ENCODE assay signal across 8 cellular contexts in the genomic region with DNA sequence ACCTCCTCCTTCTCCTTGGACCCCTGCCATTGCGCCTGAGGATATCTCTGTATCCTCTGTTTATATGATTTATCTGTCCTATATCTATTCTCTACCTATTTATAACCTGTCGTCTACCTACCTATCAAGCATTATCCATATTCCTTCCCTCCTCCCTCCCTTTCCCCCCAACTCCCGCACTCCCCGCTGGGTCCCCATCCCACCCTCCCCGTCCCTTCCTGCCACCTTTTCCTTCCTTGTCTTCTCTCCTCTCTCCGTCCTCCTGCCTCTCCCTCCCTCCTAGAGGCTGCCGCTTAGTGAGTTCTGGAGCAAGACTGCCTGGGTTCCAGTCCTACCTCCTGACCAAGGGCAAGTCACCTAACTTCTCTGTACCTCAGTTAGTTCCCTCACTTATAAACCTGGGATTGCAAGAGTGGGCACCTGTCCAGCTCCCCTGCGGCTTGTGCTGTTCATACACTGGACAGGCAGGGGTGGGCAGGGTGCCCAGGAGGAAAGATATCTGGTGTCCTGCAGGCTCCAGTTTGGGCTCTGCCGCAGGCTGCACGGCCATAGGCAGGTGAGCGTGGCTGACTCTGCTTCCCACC. TPM values are rescaled to one million over a fixed set of nuclear protein-coding genes. Genes with fewer than 3 reads are reported as not detected.
DNase-seq lines count a peak whose midpoint lies in the region; ATAC-seq and TF ChIP-seq lines count a peak whose summit lies in the region.

No MANE protein-coding gene starts in this region.

- intact Hi-C loops in esophagus muscularis mucosa (cut with DNase I): no loop called here

- no peak for TF ChIP-seq EP300 in esophagus muscularis mucosa (IDR thresholded peaks at IDR 0.05)

- H3K27me3 ChIP-seq in OCI-LY3 (ENCODE audit: low read depth, low read length): peaks cover 16% of the 10 kb centered on the region; the same call in 1 of the 2 replicates
- peaks cover 0 to 62% (median 32%) of the 10 kb centered on the region in 4 donors for H3K27me3 ChIP-seq in esophagus muscularis mucosa
- no peaks in the 10 kb centered on the region for H3K27me3 ChIP-seq in neuronal stem cell (ENCODE audit: control insufficient read depth in 3 of 3, insufficient read depth in 3 of 3, low read depth in 1 of 3, low read length in 3 of 3)
- H3K27me3 ChIP-seq in Karpas-422 (ENCODE audit: low read length): no peaks in the 10 kb centered on the region
- no peaks in the 10 kb centered on the region for H3K27me3 ChIP-seq in GM23248 (replicated peaks; ENCODE audit: insufficient read depth)

- TF ChIP-seq POLR2A in esophagus muscularis mucosa (IDR thresholded peaks at IDR 0.05; ENCODE audit: low read depth): no peak

- DNase-seq in esophagus muscularis mucosa (ENCODE audit: extremely low spot score): no peak
- DNase-seq in neuronal stem cell (ENCODE audit: low spot score): no peak
- no peak for DNase-seq in Karpas-422
- no peak for DNase-seq in GM23248
- DNase-seq in Ammon's horn (ENCODE audit: low spot score): no peak

- 21% methylated on average over 11 of the region's 11 CpGs for WGBS in esophagus muscularis mucosa
- whole genome bisulfite sequencing in neuronal stem cell (ENCODE audit: extremely low coverage in 2 of 2, insufficient read length in 2 of 2, insufficient replicate concordance in 1 of 2), 2 donors: no CpG with 5 or more reads among the region's 11 CpGs
- WGBS in GM23248 (ENCODE audit: low coverage in 1 of 2, low lambda C conversion rate in 2 of 2, missing lambda C conversion rate in 2 of 2), 2 experiments: 34 to 46% methylated on average over 6 to 11 of the region's 11 CpGs

- H3K4me2 ChIP-seq in OCI-LY3 (ENCODE audit: low read length) (peak overlapping the region; percentile 51), neuronal stem cell (ENCODE audit: insufficient read depth, low read length, poor library complexity, severe bottlenecking) (no peak overlapping the region), Karpas-422 (ENCODE audit: low read depth, low read length, poor library complexity, severe bottlenecking) (no peak overlapping the region), GM23248 (ENCODE audit: unreplicated experiment) (no peak overlapping the region)

- no peak overlapping the region for H2BK5ac ChIP-seq in neuronal stem cell (ENCODE audit: low read length)

- no peak overlapping the region for H2BK12ac ChIP-seq in neuronal stem cell (ENCODE audit: low read length)

- no peaks in the 10 kb centered on the region for H3F3A ChIP-seq in GM23248 (ENCODE audit: insufficient read depth)

- in situ Hi-C loops in GM23248 (cut with MboI): no loop called here

- H4K8ac ChIP-seq in neuronal stem cell (ENCODE audit: low read depth, low read length): no peak overlapping the region

- H3K79me1 ChIP-seq in neuronal stem cell (ENCODE audit: low read depth, low read length): peaks cover 9% of the 10 kb centered on the region

- H3K9me2 ChIP-seq in Karpas-422 (replicated peaks; ENCODE audit: insufficient read depth, low read length) (no peaks in the 10 kb centered on the region), GM23248 (ENCODE audit: insufficient read depth) (no peaks in the 10 kb centered on the region)

- no peak overlapping the region for H4K91ac ChIP-seq in neuronal stem cell (ENCODE audit: low read depth, low read length, poor library complexity)

- H4K20me1 ChIP-seq in OCI-LY3 (ENCODE audit: insufficient read depth, low read length): peaks cover 7% of the 10 kb centered on the region; the same call in 1 of the 2 replicates
- H4K20me1 ChIP-seq in Karpas-422 (ENCODE audit: insufficient read depth, low read depth, low read length): peaks cover 33% of the 10 kb centered on the region
- no peaks in the 10 kb centered on the region for H4K20me1 ChIP-seq in GM23248 (ENCODE audit: insufficient read depth)

- H2BK15ac ChIP-seq in neuronal stem cell (ENCODE audit: low read length): no peak overlapping the region

- H2AFZ ChIP-seq in OCI-LY3 (ENCODE audit: low read depth, low read length): no peak overlapping the region
- no peak overlapping the region for H2AFZ ChIP-seq in neuronal stem cell (ENCODE audit: low read length)
- no peak overlapping the region for H2AFZ ChIP-seq in Karpas-422 (ENCODE audit: low read length)
- H2AFZ ChIP-seq in GM23248: no peak overlapping the region

- H2AK5ac ChIP-seq in neuronal stem cell (ENCODE audit: low read depth, low read length): no peak overlapping the region

- no peak overlapping the region for H2BK120ac ChIP-seq in neuronal stem cell (ENCODE audit: low read depth, low read length)

- H3K27ac ChIP-seq in OCI-LY3 (ENCODE audit: low read length): no peak overlapping the region
- no peak overlapping the region for H3K27ac ChIP-seq in esophagus muscularis mucosa (replicated peaks in 1 of 4)
- H3K27ac ChIP-seq in neuronal stem cell (replicated peaks; ENCODE audit: low read length): no peak overlapping the region
- H3K27ac ChIP-seq in Karpas-422 (ENCODE audit: low read length): no peak overlapping the region
- no peak overlapping the region for H3K27ac ChIP-seq in GM23248

- H3K14ac ChIP-seq in neuronal stem cell (ENCODE audit: low read length): no peak overlapping the region

- peak overlapping the region; percentile 27; the same call in 1 of the 2 replicates for H3K9ac ChIP-seq in ES-I3 (ENCODE audit: low read depth, low read length)
- H3K9ac ChIP-seq in OCI-LY3 (ENCODE audit: low read length): no peak overlapping the region
- no peak overlapping the region for H3K9ac ChIP-seq in neuronal stem cell (ENCODE audit: low read depth, low read length, poor library complexity)
- no peak overlapping the region for H3K9ac ChIP-seq in Karpas-422 (ENCODE audit: low read length)
- no peak overlapping the region for H3K9ac ChIP-seq in GM23248

- H3K36me3 ChIP-seq in ES-I3 (ENCODE audit: insufficient read depth, low read length) (no peaks in the 10 kb centered on the region), OCI-LY3 (replicated peaks; ENCODE audit: low read depth, low read length) (no peaks in the 10 kb centered on the region), esophagus muscularis mucosa (no peaks in the 10 kb centered on the region), neuronal stem cell (replicated peaks in 1 of 2; ENCODE audit: control insufficient read depth in 2 of 2, insufficient read depth in 2 of 2, low read length in 2 of 2) (peaks cover 30 to 39% of the 10 kb centered on the region in 2 donors), Karpas-422 (ENCODE audit: insufficient read depth, low read length) (no peaks in the 10 kb centered on the region), GM23248 (ENCODE audit: low read depth) (no peaks in the 10 kb centered on the region)

- peak overlapping the region; percentile 29 for H3K23ac ChIP-seq in neuronal stem cell (ENCODE audit: low read depth, low read length, poor library complexity)

- H3K79me2 ChIP-seq in OCI-LY3 (ENCODE audit: low read length) (no peaks in the 10 kb centered on the region), Karpas-422 (ENCODE audit: low read length) (no peaks in the 10 kb centered on the region), GM23248 (ENCODE audit: insufficient read depth) (no peaks in the 10 kb centered on the region)

- no peak for ATAC-seq in GM18858 (IDR thresholded peaks at IDR 0.05; ENCODE audit: unreplicated experiment)

- H3K4me1 ChIP-seq in ES-I3 (ENCODE audit: insufficient read depth, low read length): peaks cover 9% of the 10 kb centered on the region; the same call in 1 of the 2 replicates
- H3K4me1 ChIP-seq in OCI-LY3 (ENCODE audit: low read length): no peaks in the 10 kb centered on the region
- peaks cover 38 to 46% (median 43%) of the 10 kb centered on the region in 4 donors for H3K4me1 ChIP-seq in esophagus muscularis mucosa
- H3K4me1 ChIP-seq in neuronal stem cell (ENCODE audit: control insufficient read depth in 2 of 2, insufficient read depth in 1 of 2, low read depth in 1 of 2, low read length in 2 of 2): peaks cover 23 to 60% of the 10 kb centered on the region in 2 donors
- no peaks in the 10 kb centered on the region for H3K4me1 ChIP-seq in Karpas-422 (ENCODE audit: low read length)
- H3K4me1 ChIP-seq in GM23248 (ENCODE audit: insufficient read depth): no peaks in the 10 kb centered on the region

- H3K18ac ChIP-seq in neuronal stem cell (ENCODE audit: low read length): peak overlapping the region; percentile 23

- no peak for TF ChIP-seq CTCF in OCI-LY3 (IDR thresholded peaks at IDR 0.05; ENCODE audit: low read depth, low read length)
- TF ChIP-seq CTCF in esophagus muscularis mucosa (IDR thresholded peaks at IDR 0.05): no peak

- 0 out of 2 replicates have a peak overlapping the region, but pooled peaks have one; percentile 59 for H3K4me3 ChIP-seq in OCI-LY3 (ENCODE audit: low read length)
- H3K4me3 ChIP-seq in esophagus muscularis mucosa: peak overlapping the region in 3 of 4 donors; percentile 26 to 51 (median 37)
- H3K4me3 ChIP-seq in neuronal stem cell (ENCODE audit: low read length in 2 of 2): no peak overlapping the region
- H3K4me3 ChIP-seq in Karpas-422 (ENCODE audit: low read length): no peak overlapping the region
- no peak overlapping the region for H3K4me3 ChIP-seq in GM23248

- H3K9me3 ChIP-seq in ES-I3 (ENCODE audit: control insufficient read depth, insufficient read depth, low read length) (no peaks in the 10 kb centered on the region), OCI-LY3 (ENCODE audit: insufficient read depth, low read length) (no peaks in the 10 kb centered on the region), esophagus muscularis mucosa (no peaks in the 10 kb centered on the region), neuronal stem cell (replicated peaks in 1 of 2; ENCODE audit: control insufficient read depth in 2 of 2, insufficient read depth in 1 of 2, low read depth in 1 of 2, low read length in 2 of 2) (peaks cover 0 to 2% of the 10 kb centered on the region in 2 donors), Karpas-422 (ENCODE audit: low read length) (no peaks in the 10 kb centered on the region), GM23248 (ENCODE audit: low read depth) (no peaks in the 10 kb centered on the region)

- no peak overlapping the region for H3K4ac ChIP-seq in neuronal stem cell (ENCODE audit: low read length)

RNA-seq across cellular contexts. Expression of a gene that starts 16.1 kb away (rescaled TPM):
- 1 to 10 TPM in 3 of 4 donors, under 1 TPM in 1; 0.83 to 8.0 (median 5.6) TPM for total RNA-seq in esophagus muscularis mucosa
- 504 TPM for polyA plus RNA-seq in neuronal stem cell (2013, experiment 1 of 2)
- polyA plus RNA-seq in neuronal stem cell (2013, experiment 2 of 2): 501 TPM
- not detected in 2 replicates for total RNA-seq in Karpas-422 (2014; rRNA removed; shearing (Covaris generic); ENCODE audit: low replicate concordance)
- not detected in 2 replicates for total RNA-seq in GM23248 (2014; rRNA removed; shearing (Covaris generic))
- 0.05 TPM in 2 replicates for polyA plus RNA-seq in GM23248 (2016; fragmentation: Nextera tagmentation; extraction: Ambion mirVana)

RNA-seq across cellular contexts. Expression of a gene that starts 17.7 kb away (rescaled TPM):
- 100 to 1,000 TPM in 1 of 4 donors, 10 to 100 TPM in 3; 42.9 to 115 (median 72.2) TPM for total RNA-seq in esophagus muscularis mucosa
- 151 TPM for polyA plus RNA-seq in neuronal stem cell (2013, experiment 1 of 2)
- polyA plus RNA-seq in neuronal stem cell (2013, experiment 2 of 2): 130 TPM
- 88.3 and 99.4 TPM in 2 replicates for total RNA-seq in Karpas-422 (2014; rRNA removed; shearing (Covaris generic); ENCODE audit: low replicate concordance)
- total RNA-seq in GM23248 (2014; rRNA removed; shearing (Covaris generic)): 29.2 and 33.9 TPM in 2 replicates
- polyA plus RNA-seq in GM23248 (2016; fragmentation: Nextera tagmentation; extraction: Ambion mirVana): 34.7 and 45.5 TPM in 2 replicates

RNA-seq across cellular contexts. Expression of a gene that starts 32.2 kb away (rescaled TPM):
- total RNA-seq in esophagus muscularis mucosa: 1 to 10 TPM; 5.4 to 9.3 (median 8.1) TPM
- polyA plus RNA-seq in neuronal stem cell (2013, experiment 1 of 2): 1.3 TPM
- polyA plus RNA-seq in neuronal stem cell (2013, experiment 2 of 2): 0.91 TPM
- 5.0 and 14.1 TPM in 2 replicates for total RNA-seq in Karpas-422 (2014; rRNA removed; shearing (Covaris generic); ENCODE audit: low replicate concordance)
- total RNA-seq in GM23248 (2014; rRNA removed; shearing (Covaris generic)): 6.6 and 13.5 TPM in 2 replicates
- 0.30 and 0.41 TPM in 2 replicates for polyA plus RNA-seq in GM23248 (2016; fragmentation: Nextera tagmentation; extraction: Ambion mirVana)

RNA-seq across cellular contexts. Expression of a gene that starts 41.7 kb away (rescaled TPM):
- total RNA-seq in esophagus muscularis mucosa: 10 to 100 TPM; 10.8 to 27.1 (median 20.6) TPM
- polyA plus RNA-seq in neuronal stem cell (2013, experiment 1 of 2): 12.2 TPM
- 12.5 TPM for polyA plus RNA-seq in neuronal stem cell (2013, experiment 2 of 2)
- not detected in 2 replicates for total RNA-seq in Karpas-422 (2014; rRNA removed; shearing (Covaris generic); ENCODE audit: low replicate concordance)
- 39.6 and 51.7 TPM in 2 replicates for total RNA-seq in GM23248 (2014; rRNA removed; shearing (Covaris generic))
- 4.4 and 5.2 TPM in 2 replicates for polyA plus RNA-seq in GM23248 (2016; fragmentation: Nextera tagmentation; extraction: Ambion mirVana)

Comparison
In these comparisons a context has a peak if more than half of its experiments do, and no peak if none do; other contexts are left out.
1. H3K4me3 ChIP-seq: peak in OCI-LY3 (single experiment) and esophagus muscularis mucosa (3 of 4); none in neuronal stem cell (0 of 2), Karpas-422 (single experiment) and GM23248 (single experiment).